ENCODE assay signal across 3 cellular contexts in the genomic region with DNA sequence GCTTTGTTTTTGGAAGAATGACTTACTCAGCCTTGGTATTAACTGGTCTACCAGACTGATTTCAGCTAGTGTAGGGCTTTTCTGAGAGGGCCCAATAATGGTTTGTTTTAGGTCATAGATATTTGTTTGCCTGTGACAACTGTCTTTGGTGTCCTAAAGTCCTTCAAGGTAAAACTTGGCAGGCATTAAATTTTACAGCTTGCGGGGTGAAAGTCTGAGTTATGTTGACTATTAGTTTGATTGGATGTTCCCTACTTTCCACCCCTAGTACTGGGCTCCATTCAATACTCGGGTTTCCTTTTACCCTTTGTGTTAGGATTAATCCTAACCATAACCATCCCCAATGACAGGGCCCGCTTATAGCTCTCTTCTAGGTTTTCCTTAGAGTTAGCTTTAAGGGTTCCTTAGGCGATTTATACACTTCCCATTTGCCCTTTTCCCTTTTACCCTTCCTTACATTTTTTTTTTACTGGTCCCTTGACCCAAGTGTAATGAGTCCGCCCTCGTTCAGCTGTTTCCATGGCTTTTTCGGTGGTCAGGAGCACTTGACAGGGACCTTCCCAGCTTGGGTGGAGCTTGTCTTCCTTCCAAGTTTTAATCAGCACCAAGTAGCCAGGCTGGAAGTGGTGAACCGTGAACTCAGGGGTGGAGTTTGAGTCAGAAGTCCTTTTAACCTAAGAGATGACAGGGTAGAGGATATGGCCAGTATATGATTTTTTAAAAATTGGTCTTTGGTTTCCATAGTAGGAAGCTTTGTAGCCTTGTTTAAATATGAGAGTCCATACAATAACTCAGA.
A peak's percentile ranks its signal among the peaks of the same experiment; 100 is the strongest.
TF ChIP-seq lines count a peak whose summit lies in the region.

No MANE protein-coding gene starts in this region.

TF ChIP-seq in liver, 16 proteins besides CTCF, POLR2A, EP300 and RAD21:
- TF ChIP-seq RXRA (IDR thresholded peaks at IDR 0.05) (peak in 1 of 2 donors; percentile 23), GABPA (IDR thresholded peaks at IDR 0.05 in 1 of 2, conservative IDR thresholded peaks at IDR 0.05 in 1 of 2) (no peak), SP1 (IDR thresholded peaks at IDR 0.05) (peak; percentile 65), HNF4A (conservative IDR thresholded peaks at IDR 0.05) (peak; percentile 50 to 67)
TF ChIP-seq in liver: peak in this region for 3.

TF ChIP-seq in HepG2, 621 proteins besides CTCF, POLR2A, EP300 and RAD21:
- TF ChIP-seq XBP1 (CRISPR knock-in tag; IDR thresholded peaks at IDR 0.05) (no peak), TCF7 (IDR thresholded peaks at IDR 0.05; ENCODE audit: low read depth) (no peak), SMAD1 (CRISPR knock-in tag; IDR thresholded peaks at IDR 0.05; ENCODE audit: borderline replicate concordance, low read depth) (no peak), RFXANK (CRISPR knock-in tag; IDR thresholded peaks at IDR 0.05) (no peak)
- TF ChIP-seq, protein P1, sequence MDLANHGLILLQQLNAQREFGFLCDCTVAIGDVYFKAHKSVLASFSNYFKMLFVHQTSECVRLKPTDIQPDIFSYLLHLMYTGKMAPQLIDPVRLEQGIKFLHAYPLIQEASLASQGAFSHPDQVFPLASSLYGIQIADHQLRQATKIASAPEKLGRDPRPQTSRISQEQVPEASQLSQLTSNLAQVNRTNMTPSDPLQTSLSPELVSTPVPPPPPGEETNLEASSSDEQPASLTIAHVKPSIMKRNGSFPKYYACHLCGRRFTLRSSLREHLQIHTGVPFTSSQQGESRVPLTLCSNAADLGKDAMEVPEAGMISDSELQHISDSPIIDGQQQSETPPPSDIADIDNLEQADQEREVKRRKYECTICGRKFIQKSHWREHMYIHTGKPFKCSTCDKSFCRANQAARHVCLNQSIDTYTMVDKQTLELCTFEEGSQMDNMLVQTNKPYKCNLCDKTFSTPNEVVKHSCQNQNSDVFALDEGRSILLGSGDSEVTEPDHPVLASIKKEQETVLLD (CRISPR knock-in tag; IDR thresholded peaks at IDR 0.05; ENCODE audit: low read depth) = no peak

TF ChIP-seq in SK-N-SH treated with all-trans-retinoic acid at 6 μM for 48 hours, 23 proteins besides CTCF, POLR2A, EP300 and RAD21:
- TF ChIP-seq, protein P2, sequence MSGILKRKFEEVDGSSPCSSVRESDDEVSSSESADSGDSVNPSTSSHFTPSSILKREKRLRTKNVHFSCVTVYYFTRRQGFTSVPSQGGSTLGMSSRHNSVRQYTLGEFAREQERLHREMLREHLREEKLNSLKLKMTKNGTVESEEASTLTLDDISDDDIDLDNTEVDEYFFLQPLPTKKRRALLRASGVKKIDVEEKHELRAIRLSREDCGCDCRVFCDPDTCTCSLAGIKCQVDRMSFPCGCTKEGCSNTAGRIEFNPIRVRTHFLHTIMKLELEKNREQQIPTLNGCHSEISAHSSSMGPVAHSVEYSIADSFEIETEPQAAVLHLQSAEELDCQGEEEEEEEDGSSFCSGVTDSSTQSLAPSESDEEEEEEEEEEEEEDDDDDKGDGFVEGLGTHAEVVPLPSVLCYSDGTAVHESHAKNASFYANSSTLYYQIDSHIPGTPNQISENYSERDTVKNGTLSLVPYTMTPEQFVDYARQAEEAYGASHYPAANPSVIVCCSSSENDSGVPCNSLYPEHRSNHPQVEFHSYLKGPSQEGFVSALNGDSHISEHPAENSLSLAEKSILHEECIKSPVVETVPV (CRISPR knock-in tag; IDR thresholded peaks at IDR 0.05) = no peak
- TF ChIP-seq, protein P3, sequence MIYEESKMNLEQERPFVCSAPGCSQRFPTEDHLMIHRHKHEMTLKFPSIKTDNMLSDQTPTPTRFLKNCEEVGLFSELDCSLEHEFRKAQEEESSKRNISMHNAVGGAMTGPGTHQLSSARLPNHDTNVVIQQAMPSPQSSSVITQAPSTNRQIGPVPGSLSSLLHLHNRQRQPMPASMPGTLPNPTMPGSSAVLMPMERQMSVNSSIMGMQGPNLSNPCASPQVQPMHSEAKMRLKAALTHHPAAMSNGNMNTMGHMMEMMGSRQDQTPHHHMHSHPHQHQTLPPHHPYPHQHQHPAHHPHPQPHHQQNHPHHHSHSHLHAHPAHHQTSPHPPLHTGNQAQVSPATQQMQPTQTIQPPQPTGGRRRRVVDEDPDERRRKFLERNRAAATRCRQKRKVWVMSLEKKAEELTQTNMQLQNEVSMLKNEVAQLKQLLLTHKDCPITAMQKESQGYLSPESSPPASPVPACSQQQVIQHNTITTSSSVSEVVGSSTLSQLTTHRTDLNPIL (CRISPR knock-in tag; IDR thresholded peaks at IDR 0.05; ENCODE audit: low read depth) = no peak
- TF ChIP-seq OSR1 (CRISPR knock-in tag; IDR thresholded peaks at IDR 0.05) (no peak), RARB (CRISPR knock-in tag; IDR thresholded peaks at IDR 0.05) (no peak), ZNF70 (CRISPR knock-in tag; IDR thresholded peaks at IDR 0.05) (no peak)
